1 cellular context compared by ENCODE assay signal in genomic region chr15:101652783-101653430, GRCh38.
TF ChIP-seq lines count a peak whose summit lies in the region.

No MANE protein-coding gene starts in this region.

TF ChIP-seq in K562, 482 proteins besides CTCF, POLR2A, EP300 and RAD21 (continued from another document and continues in another):
- TF ChIP-seq ZNF318 (IDR thresholded peaks at IDR 0.05; ENCODE audit: borderline replicate concordance in 1 of 2, low read depth in 1 of 2) (peak in 1 of 2 experiments; percentile 28; a peak in 1 of 4 replicates), MNT (conservative IDR thresholded peaks at IDR 0.05) (peak; percentile 73 to 83), MLLT1 (IDR thresholded peaks at IDR 0.05) (0 out of 4 replicates have a peak, but pooled peaks of 1 of the 2 experiments have one; percentile 33), HDAC2 (IDR thresholded peaks at IDR 0.05) (peak; percentile 60; the same call in 1 of the 2 replicates), MAX (CRISPR knock-in tag; IDR thresholded peaks at IDR 0.05) (peak; percentile 23; the same call in 1 of the 2 replicates), PTBP1 (IDR thresholded peaks at IDR 0.05; ENCODE audit: low read depth, low read length) (no peak), MGA (IDR thresholded peaks at IDR 0.05) (peak; percentile 81), POLR2AphosphoS2 (IDR thresholded peaks at IDR 0.05; ENCODE audit: low read length) (peak; percentile 56; the same call in 1 of the 2 replicates), MXI1 (IDR thresholded peaks at IDR 0.05; ENCODE audit: low read depth, low read length) (0 out of 2 replicates have a peak, but pooled peaks have one; percentile 31), ZBTB2 (IDR thresholded peaks at IDR 0.05) (no peak), HDAC1 (IDR thresholded peaks at IDR 0.05) (peak in 1 of 2 experiments; percentile 78; a peak in 2 of 4 replicates), DPF2 (IDR thresholded peaks at IDR 0.05) (0 out of 2 replicates have a peak, but pooled peaks have one; percentile 22)
- TF ChIP-seq, protein P1, sequence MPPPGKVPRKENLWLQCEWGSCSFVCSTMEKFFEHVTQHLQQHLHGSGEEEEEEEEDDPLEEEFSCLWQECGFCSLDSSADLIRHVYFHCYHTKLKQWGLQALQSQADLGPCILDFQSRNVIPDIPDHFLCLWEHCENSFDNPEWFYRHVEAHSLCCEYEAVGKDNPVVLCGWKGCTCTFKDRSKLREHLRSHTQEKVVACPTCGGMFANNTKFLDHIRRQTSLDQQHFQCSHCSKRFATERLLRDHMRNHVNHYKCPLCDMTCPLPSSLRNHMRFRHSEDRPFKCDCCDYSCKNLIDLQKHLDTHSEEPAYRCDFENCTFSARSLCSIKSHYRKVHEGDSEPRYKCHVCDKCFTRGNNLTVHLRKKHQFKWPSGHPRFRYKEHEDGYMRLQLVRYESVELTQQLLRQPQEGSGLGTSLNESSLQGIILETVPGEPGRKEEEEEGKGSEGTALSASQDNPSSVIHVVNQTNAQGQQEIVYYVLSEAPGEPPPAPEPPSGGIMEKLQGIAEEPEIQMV (tag; conservative IDR thresholded peaks at IDR 0.05; ENCODE audit: low read depth), result no peak
